ENCODE assay signal across 12 cellular contexts in the genomic region with DNA sequence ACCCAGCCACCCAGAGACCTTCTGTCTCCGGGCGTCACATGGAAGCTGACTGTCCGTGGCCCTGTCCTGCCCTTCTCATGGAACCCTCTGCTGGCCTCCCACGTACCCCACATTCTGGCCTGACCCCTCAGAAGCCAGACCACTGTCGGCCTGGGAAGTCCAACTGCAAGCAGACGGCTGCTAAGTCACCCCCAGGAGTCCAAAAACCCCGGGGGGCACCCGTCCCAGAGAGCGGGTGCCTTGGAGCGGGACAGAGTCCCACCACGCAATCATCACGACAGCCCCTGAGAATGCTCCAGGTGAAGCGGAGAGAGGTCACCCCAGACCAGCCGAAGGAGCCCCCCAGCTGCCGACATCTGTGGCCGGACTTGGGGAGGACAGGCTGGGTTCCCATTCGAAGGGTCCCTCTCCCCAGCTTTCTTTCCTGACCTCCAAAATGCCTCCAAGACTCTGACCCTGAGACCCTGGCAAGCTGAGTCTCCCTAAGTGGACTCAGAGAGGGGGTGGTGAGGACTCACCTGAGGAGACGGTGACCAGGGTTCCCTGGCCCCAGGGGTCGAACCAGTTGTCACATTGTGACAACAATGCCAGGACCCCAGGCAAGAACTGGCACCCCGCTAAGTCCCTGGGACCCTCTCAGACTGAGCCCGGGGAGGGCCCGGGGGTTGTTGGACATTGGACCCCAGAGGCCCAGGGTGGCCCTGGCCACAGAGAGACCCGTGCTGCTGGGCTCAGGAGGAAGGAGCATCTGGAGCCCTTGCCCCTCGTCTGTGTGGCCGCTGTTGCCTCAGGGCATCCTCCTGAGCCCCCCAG.
DNase-seq lines count a peak whose midpoint lies in the region; TF ChIP-seq lines count a peak whose summit lies in the region.
"Had no signal": no experiment of that assay in that cellular context is flagged by ENCODE, and none has a peak within 500 bp of the region (broad histone marks: within the 10 kb centered on the region; RNA-seq: fewer than 3 reads in every experiment).

No MANE protein-coding gene starts in this region.

- no peaks in the 10 kb centered on the region for H3F3A ChIP-seq in SK-N-SH (replicated peaks; ENCODE audit: insufficient read depth)

- H3K27me3 ChIP-seq in H7 (ENCODE audit: control insufficient read depth, insufficient read depth, low read length) (no peaks in the 10 kb centered on the region), SK-N-SH (ENCODE audit: insufficient read depth) (no peaks in the 10 kb centered on the region)

- CTCF ChIA-PET in SK-N-SH (lab: Yijun Ruan, JAX): no interaction called here

- TF ChIP-seq CTCF in CD14-positive monocyte (IDR thresholded peaks at IDR 0.05) (no peak), osteocyte (IDR thresholded peaks at IDR 0.05) (no peak), SK-N-SH (IDR thresholded peaks at IDR 0.05) (no peak)

- H3K9me2 ChIP-seq in SK-N-SH: no peaks in the 10 kb centered on the region

- H3K79me2 ChIP-seq in SK-N-SH (ENCODE audit: insufficient read depth): no peaks in the 10 kb centered on the region

- peaks cover 0 to 6% of the 10 kb centered on the region in 2 donors for H3K36me3 Mint-ChIP-seq in CD14-positive monocyte
- H3K36me3 Mint-ChIP-seq in osteocyte (ENCODE audit: unreplicated experiment): no peaks in the 10 kb centered on the region

- 45% methylated on average over 9 of the region's 25 CpGs for WGBS in SK-N-SH (ENCODE audit: low lambda C conversion rate)

- no peak for TF ChIP-seq EP300 in SK-N-SH (IDR thresholded peaks at IDR 0.05; ENCODE audit: borderline replicate concordance in 1 of 2, low read depth in 1 of 2, low read length in 1 of 2)

- H3K4me1 Mint-ChIP-seq in CD14-positive monocyte: peaks cover 10% of the 10 kb centered on the region
- no peaks in the 10 kb centered on the region for H3K4me1 Mint-ChIP-seq in osteocyte (ENCODE audit: unreplicated experiment)

- H3K9me3 ChIP-seq in SK-N-SH: peaks cover 7% of the 10 kb centered on the region; the same call in 1 of the 2 replicates

- TF ChIP-seq RAD21 in SK-N-SH (IDR thresholded peaks at IDR 0.05; ENCODE audit: low read length): no peak

- peaks cover 0 to 15% of the 10 kb centered on the region in 2 experiments; a peak in 1 of 4 replicates for H3K4me1 ChIP-seq in SK-N-SH (ENCODE audit: control insufficient read depth in 1 of 2, insufficient read depth in 2 of 2, low read depth in 1 of 2, low read length in 1 of 2)

- H3K4me3 ChIP-seq in H7 (ENCODE audit: insufficient read depth, low read depth, low read length) (no peak overlapping the region), SK-N-SH (ENCODE audit: low read depth in 2 of 2, low read length in 1 of 2) (no peak overlapping the region)
- H3K4me3 ChIP-seq: K562, SK-N-MC had no signal

- peak overlapping the region; percentile 59 to 72 for H3K4me3 Mint-ChIP-seq in CD14-positive monocyte
- no peak overlapping the region for H3K4me3 Mint-ChIP-seq in osteocyte (ENCODE audit: unreplicated experiment)
- H3K4me3 Mint-ChIP-seq: CD4-positive, alpha-beta T cell had no signal

- POLR2A ChIA-PET in SK-N-SH (lab: Yijun Ruan, JAX): no interaction called here

- intact Hi-C loops in CD14-positive monocyte (cut with micrococcal nuclease): no loop called here

- H2AFZ ChIP-seq in SK-N-SH (ENCODE audit: low read depth): no peak overlapping the region

- H3K27ac Mint-ChIP-seq in CD14-positive monocyte (peak overlapping the region in 1 of 7 donors; percentile 63), osteocyte (ENCODE audit: unreplicated experiment) (no peak overlapping the region)
- H3K27ac Mint-ChIP-seq: CD4-positive, alpha-beta T cell had no signal

- H3K36me3 ChIP-seq in H7 (replicated peaks; ENCODE audit: control insufficient read depth, insufficient read depth, low read length): no peaks in the 10 kb centered on the region
- no peaks in the 10 kb centered on the region for H3K36me3 ChIP-seq in SK-N-SH (replicated peaks in 1 of 2; ENCODE audit: control insufficient read depth in 1 of 2, insufficient read depth in 2 of 2, low read length in 1 of 2)

- H3K27ac ChIP-seq in SK-N-SH (ENCODE audit: low read depth in 2 of 2, low read length in 1 of 2): no peak overlapping the region
- H3K27ac ChIP-seq: SK-N-MC had no signal

- H3K9ac ChIP-seq in SK-N-SH: no peak overlapping the region

- peaks cover 0 to 14% (median 5%) of the 10 kb centered on the region in 7 donors for H3K9me3 Mint-ChIP-seq in CD14-positive monocyte
- peaks cover 18% of the 10 kb centered on the region for H3K9me3 Mint-ChIP-seq in osteocyte (ENCODE audit: unreplicated experiment)
- H3K9me3 Mint-ChIP-seq: CD4-positive, alpha-beta T cell had no signal

- H4K20me1 ChIP-seq in SK-N-SH (ENCODE audit: insufficient read depth): no peaks in the 10 kb centered on the region

- DNase-seq in CD14-positive monocyte (ENCODE audit: low spot score): peak; percentile 34
- peak; percentile 31 for DNase-seq in H7
- DNase-seq in activated naive CD4-positive, alpha-beta T cell treated with anti-CD3 and anti-CD28 coated beads, Interleukin-2, amount 50 U/mL, for 16 hours: peak; percentile 9
- peak; percentile 81 for DNase-seq in osteocyte (ENCODE audit: extremely low spot score, unreplicated experiment)
- DNase-seq in NCI-H2029 treated with DMSO at 0.1 percent for 48 hours (lab: John Stamatoyannopoulos, UW): no peak
- DNase-seq in retina: no peak
- no peak for DNase-seq in SK-N-SH
- no peak for DNase-seq in HCEC 1CT
- DNase-seq: occipital lobe had no signal

- H3K4me2 ChIP-seq in SK-N-SH: no peak overlapping the region

- H3K27me3 Mint-ChIP-seq in CD14-positive monocyte (ENCODE audit: low read depth in 3 of 3) (peaks cover 62 to 80% (median 70%) of the 10 kb centered on the region in 3 donors), osteocyte (ENCODE audit: unreplicated experiment) (no peaks in the 10 kb centered on the region)

TF ChIP-seq in SK-N-SH, 30 proteins besides CTCF, POLR2A, EP300 and RAD21:
- TF ChIP-seq, protein P1, sequence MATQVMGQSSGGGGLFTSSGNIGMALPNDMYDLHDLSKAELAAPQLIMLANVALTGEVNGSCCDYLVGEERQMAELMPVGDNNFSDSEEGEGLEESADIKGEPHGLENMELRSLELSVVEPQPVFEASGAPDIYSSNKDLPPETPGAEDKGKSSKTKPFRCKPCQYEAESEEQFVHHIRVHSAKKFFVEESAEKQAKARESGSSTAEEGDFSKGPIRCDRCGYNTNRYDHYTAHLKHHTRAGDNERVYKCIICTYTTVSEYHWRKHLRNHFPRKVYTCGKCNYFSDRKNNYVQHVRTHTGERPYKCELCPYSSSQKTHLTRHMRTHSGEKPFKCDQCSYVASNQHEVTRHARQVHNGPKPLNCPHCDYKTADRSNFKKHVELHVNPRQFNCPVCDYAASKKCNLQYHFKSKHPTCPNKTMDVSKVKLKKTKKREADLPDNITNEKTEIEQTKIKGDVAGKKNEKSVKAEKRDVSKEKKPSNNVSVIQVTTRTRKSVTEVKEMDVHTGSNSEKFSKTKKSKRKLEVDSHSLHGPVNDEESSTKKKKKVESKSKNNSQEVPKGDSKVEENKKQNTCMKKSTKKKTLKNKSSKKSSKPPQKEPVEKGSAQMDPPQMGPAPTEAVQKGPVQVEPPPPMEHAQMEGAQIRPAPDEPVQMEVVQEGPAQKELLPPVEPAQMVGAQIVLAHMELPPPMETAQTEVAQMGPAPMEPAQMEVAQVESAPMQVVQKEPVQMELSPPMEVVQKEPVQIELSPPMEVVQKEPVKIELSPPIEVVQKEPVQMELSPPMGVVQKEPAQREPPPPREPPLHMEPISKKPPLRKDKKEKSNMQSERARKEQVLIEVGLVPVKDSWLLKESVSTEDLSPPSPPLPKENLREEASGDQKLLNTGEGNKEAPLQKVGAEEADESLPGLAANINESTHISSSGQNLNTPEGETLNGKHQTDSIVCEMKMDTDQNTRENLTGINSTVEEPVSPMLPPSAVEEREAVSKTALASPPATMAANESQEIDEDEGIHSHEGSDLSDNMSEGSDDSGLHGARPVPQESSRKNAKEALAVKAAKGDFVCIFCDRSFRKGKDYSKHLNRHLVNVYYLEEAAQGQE (IDR thresholded peaks at IDR 0.05; ENCODE audit: low read depth, low read length): no peak
- TF ChIP-seq MXI1 (IDR thresholded peaks at IDR 0.05; ENCODE audit: low read depth, low read length) (no peak), SMC3 (IDR thresholded peaks at IDR 0.05; ENCODE audit: low read depth, low read length) (no peak), RXRA (IDR thresholded peaks at IDR 0.05; ENCODE audit: borderline replicate concordance, low read depth) (no peak), MAX (IDR thresholded peaks at IDR 0.05; ENCODE audit: low read depth) (no peak), RCOR1 (IDR thresholded peaks at IDR 0.05; ENCODE audit: low read length) (no peak)

Comparison
In these comparisons a context has a peak if more than half of its experiments do, and no peak if none do; other contexts are left out.
1. DNase-seq: peak in CD14-positive monocyte (single experiment), H7 (single experiment), activated naive CD4-positive, alpha-beta T cell treated with anti-CD3 and anti-CD28 coated beads, Interleukin-2, amount 50 U/mL, for 16 hours (single experiment) and osteocyte (single experiment); none in NCI-H2029 treated with DMSO at 0.1 percent for 48 hours (single experiment), retina (single experiment), SK-N-SH (single experiment) and HCEC 1CT (single experiment).